11 cellular contexts compared by ENCODE assay signal in genomic region chr4:85557016-85557901, GRCh38.
A peak's percentile ranks its signal among the peaks of the same experiment; 100 is the strongest.
DNase-seq lines count a peak whose midpoint lies in the region; ATAC-seq and TF ChIP-seq lines count a peak whose summit lies in the region.
"Had no signal": no experiment of that assay in that cellular context is flagged by ENCODE, and none has a peak within 500 bp of the region (broad histone marks: within the 10 kb centered on the region; RNA-seq: fewer than 3 reads in every experiment).

No MANE protein-coding gene starts in this region.

- intact Hi-C loops in activated CD4-positive, alpha-beta T cell treated with anti-CD3 and anti-CD28 coated beads for 36 hours (cut with DNase I, micrococcal nuclease): no loop called here
- intact Hi-C loops in dorsolateral prefrontal cortex (cut with DNase I): no loop called here
- intact Hi-C loops in activated T-helper 1 cell treated with anti-CD3 and anti-CD28 coated beads, Interleukin-12 subunit alpha, Interleukin-12 subunit beta, Interleukin-2, Interleukin-4 antibody, amounts not matched to agents 30 ng/mL and 10 ng/mL and 1 ng/mL, durations not matched to agents 14 hours and 24 hours and 36 hours (cut with micrococcal nuclease): no loop called here

- H3K27me3 ChIP-seq in dorsolateral prefrontal cortex: peaks cover 0 to 6% (median 0%) of the 10 kb centered on the region in 45 donors

- H3K4me1 Mint-ChIP-seq in activated CD4-positive, alpha-beta T cell treated with anti-CD3 and anti-CD28 coated beads for 36 hours: no peaks in the 10 kb centered on the region
- H3K4me1 Mint-ChIP-seq in stimulated activated naive CD8-positive, alpha-beta T cell treated with anti-CD3 and anti-CD28 coated beads, Interleukin-15, Interleukin-2, amounts not matched to agents 100 ng/mL and 50 ng/mL, for 24 hours (ENCODE audit: low read depth): peaks cover 2% of the 10 kb centered on the region
- no peaks in the 10 kb centered on the region for H3K4me1 Mint-ChIP-seq in activated T-helper 1 cell treated with anti-CD3 and anti-CD28 coated beads, Interleukin-12 subunit alpha, Interleukin-12 subunit beta, Interleukin-2, Interleukin-4 antibody, amounts not matched to agents 30 ng/mL and 10 ng/mL and 1 ng/mL, durations not matched to agents 14 hours and 24 hours and 36 hours (ENCODE audit: low read depth)

- CTCF ChIA-PET in activated CD4-positive, alpha-beta T cell treated with anti-CD3 and anti-CD28 coated beads for 36 hours (lab: Charles Lee): no interaction called here

- no peak for TF ChIP-seq CTCF in dorsolateral prefrontal cortex (IDR thresholded peaks at IDR 0.05 in 54 of 56, conservative IDR thresholded peaks at IDR 0.05 in 2 of 56; ENCODE audit: low read depth in 1 of 56, partially characterized antibody in 56 of 56)

- H3K9me3 Mint-ChIP-seq in activated CD4-positive, alpha-beta T cell treated with anti-CD3 and anti-CD28 coated beads for 36 hours (ENCODE audit: low read depth): peaks cover 10% of the 10 kb centered on the region
- peaks cover 19% of the 10 kb centered on the region for H3K9me3 Mint-ChIP-seq in stimulated activated naive CD8-positive, alpha-beta T cell treated with anti-CD3 and anti-CD28 coated beads, Interleukin-15, Interleukin-2, amounts not matched to agents 100 ng/mL and 50 ng/mL, for 24 hours
- H3K9me3 Mint-ChIP-seq in activated T-helper 1 cell treated with anti-CD3 and anti-CD28 coated beads, Interleukin-12 subunit alpha, Interleukin-12 subunit beta, Interleukin-2, Interleukin-4 antibody, amounts not matched to agents 30 ng/mL and 10 ng/mL and 1 ng/mL, durations not matched to agents 14 hours and 24 hours and 36 hours: peaks cover 13% of the 10 kb centered on the region

- no peak for ATAC-seq in activated CD4-positive, alpha-beta T cell treated with anti-CD3 and anti-CD28 coated beads for 36 hours
- peak; percentile 94 for ATAC-seq in HG02642 (IDR thresholded peaks at IDR 0.05; ENCODE audit: poor library complexity, unreplicated experiment)
- ATAC-seq in HG03558 (IDR thresholded peaks at IDR 0.05; ENCODE audit: extremely low read depth, unreplicated experiment): peak; percentile 74

- H3K27me3 Mint-ChIP-seq in activated CD4-positive, alpha-beta T cell treated with anti-CD3 and anti-CD28 coated beads for 36 hours: no peaks in the 10 kb centered on the region
- H3K27me3 Mint-ChIP-seq in stimulated activated naive CD8-positive, alpha-beta T cell treated with anti-CD3 and anti-CD28 coated beads, Interleukin-15, Interleukin-2, amounts not matched to agents 100 ng/mL and 50 ng/mL, for 24 hours: peaks cover 1% of the 10 kb centered on the region
- no peaks in the 10 kb centered on the region for H3K27me3 Mint-ChIP-seq in activated T-helper 1 cell treated with anti-CD3 and anti-CD28 coated beads, Interleukin-12 subunit alpha, Interleukin-12 subunit beta, Interleukin-2, Interleukin-4 antibody, amounts not matched to agents 30 ng/mL and 10 ng/mL and 1 ng/mL, durations not matched to agents 14 hours and 24 hours and 36 hours (ENCODE audit: insufficient read depth)

- POLR2A ChIA-PET in activated CD4-positive, alpha-beta T cell treated with anti-CD3 and anti-CD28 coated beads for 36 hours (lab: Charles Lee): no interaction called here

- peak; percentile 6 for DNase-seq in activated CD4-positive, alpha-beta T cell treated with anti-CD3 and anti-CD28 coated beads for 36 hours
- DNase-seq in activated CD4-positive, alpha-beta T cell treated with anti-CD3 and anti-CD28 coated beads for 4 hours: no peak
- DNase-seq in dorsolateral prefrontal cortex (no peak), activated gamma-delta T cell treated with Interleukin-2 at 50 U/mL for 16 hours (no peak)
- DNase-seq in activated T-helper 1 cell treated with anti-CD3 and anti-CD28 coated beads, Interleukin-12 subunit alpha, Interleukin-12 subunit beta, Interleukin-2, Interleukin-4 antibody, amounts not matched to agents 30 ng/mL and 10 ng/mL and 1 ng/mL, durations not matched to agents 14 hours and 24 hours and 36 hours (ENCODE audit: low spot score): no peak
- DNase-seq: 8988T; NK-92 treated with Interleukin-12 subunit alpha and Interleukin-12 subunit beta, amount 100 ng/mL, for 24 hours; stimulated activated CD4-positive, alpha-beta T cell treated with anti-CD3 and anti-CD28 coated beads, Interleukin-4, amount 100 ng/mL, for 1 hour had no signal

- no peak overlapping the region for H3K4me3 ChIP-seq in dorsolateral prefrontal cortex

- H3K36me3 Mint-ChIP-seq in activated CD4-positive, alpha-beta T cell treated with anti-CD3 and anti-CD28 coated beads for 36 hours (ENCODE audit: low read depth): no peaks in the 10 kb centered on the region
- H3K36me3 Mint-ChIP-seq in stimulated activated naive CD8-positive, alpha-beta T cell treated with anti-CD3 and anti-CD28 coated beads, Interleukin-15, Interleukin-2, amounts not matched to agents 100 ng/mL and 50 ng/mL, for 24 hours (ENCODE audit: low read depth): peaks cover 3% of the 10 kb centered on the region
- no peaks in the 10 kb centered on the region for H3K36me3 Mint-ChIP-seq in activated T-helper 1 cell treated with anti-CD3 and anti-CD28 coated beads, Interleukin-12 subunit alpha, Interleukin-12 subunit beta, Interleukin-2, Interleukin-4 antibody, amounts not matched to agents 30 ng/mL and 10 ng/mL and 1 ng/mL, durations not matched to agents 14 hours and 24 hours and 36 hours (ENCODE audit: low read depth)

- no peak overlapping the region for H3K27ac ChIP-seq in dorsolateral prefrontal cortex

- no peak overlapping the region for H3K4me3 Mint-ChIP-seq in activated CD4-positive, alpha-beta T cell treated with anti-CD3 and anti-CD28 coated beads for 36 hours
- no peak overlapping the region for H3K4me3 Mint-ChIP-seq in stimulated activated naive CD8-positive, alpha-beta T cell treated with anti-CD3 and anti-CD28 coated beads, Interleukin-15, Interleukin-2, amounts not matched to agents 100 ng/mL and 50 ng/mL, for 24 hours
- no peak overlapping the region for H3K4me3 Mint-ChIP-seq in activated T-helper 1 cell treated with anti-CD3 and anti-CD28 coated beads, Interleukin-12 subunit alpha, Interleukin-12 subunit beta, Interleukin-2, Interleukin-4 antibody, amounts not matched to agents 30 ng/mL and 10 ng/mL and 1 ng/mL, durations not matched to agents 14 hours and 24 hours and 36 hours

- H3K27ac Mint-ChIP-seq in activated CD4-positive, alpha-beta T cell treated with anti-CD3 and anti-CD28 coated beads for 36 hours: no peak overlapping the region
- H3K27ac Mint-ChIP-seq in stimulated activated naive CD8-positive, alpha-beta T cell treated with anti-CD3 and anti-CD28 coated beads, Interleukin-15, Interleukin-2, amounts not matched to agents 100 ng/mL and 50 ng/mL, for 24 hours: peak overlapping the region; percentile 38
- H3K27ac Mint-ChIP-seq in activated T-helper 1 cell treated with anti-CD3 and anti-CD28 coated beads, Interleukin-12 subunit alpha, Interleukin-12 subunit beta, Interleukin-2, Interleukin-4 antibody, amounts not matched to agents 30 ng/mL and 10 ng/mL and 1 ng/mL, durations not matched to agents 14 hours and 24 hours and 36 hours: no peak overlapping the region
